ENCODE assay signal across 7 cellular contexts in genomic region chr15:82999905-83000671, GRCh38. TPM values are rescaled to one million over a fixed set of nuclear protein-coding genes. Genes with fewer than 3 reads are reported as not detected.
DNase-seq lines count a peak whose midpoint lies in the region; ATAC-seq and TF ChIP-seq lines count a peak whose summit lies in the region.

No MANE protein-coding gene starts in this region.

- ATAC-seq in GM21367 (IDR thresholded peaks at IDR 0.05; ENCODE audit: unreplicated experiment) (peak; percentile 68), SK-N-SH treated with all-trans-retinoic acid at 6 μM for 48 hours (peak; percentile 93), left lobe of liver (peak; percentile 98)
- ATAC-seq in central memory CD8-positive, alpha-beta T cell (replicated peaks; ENCODE audit: extremely low read depth, poor library complexity, severe bottlenecking): peak; percentile 77

- H3K36me3 Mint-ChIP-seq in central memory CD8-positive, alpha-beta T cell (ENCODE audit: insufficient read depth): peaks cover under 1% of the 10 kb centered on the region

- H3K27ac ChIP-seq in KOPT-K1 (ENCODE audit: low read depth, low read length, poor library complexity, severe bottlenecking): peak overlapping the region; percentile 53

- no peaks in the 10 kb centered on the region for H3K27me3 Mint-ChIP-seq in central memory CD8-positive, alpha-beta T cell

- H3K9me3 ChIP-seq in KOPT-K1 (ENCODE audit: insufficient read depth, low read length, poor library complexity, severe bottlenecking): no peaks in the 10 kb centered on the region

- H3K36me3 ChIP-seq in KOPT-K1 (ENCODE audit: insufficient read depth, low read length): peaks cover under 1% of the 10 kb centered on the region; the same call in 1 of the 2 replicates

- H3K4me3 Mint-ChIP-seq in central memory CD8-positive, alpha-beta T cell: peak overlapping the region; percentile 69

- H3K9me3 Mint-ChIP-seq in central memory CD8-positive, alpha-beta T cell: no peaks in the 10 kb centered on the region

- H3K4me1 Mint-ChIP-seq in central memory CD8-positive, alpha-beta T cell: peaks cover 9% of the 10 kb centered on the region

- peak overlapping the region; percentile 42 for H3K27ac Mint-ChIP-seq in central memory CD8-positive, alpha-beta T cell (ENCODE audit: low read depth)

- DNase-seq in EL (peak; percentile 63), left lobe of liver (ENCODE audit: low spot score) (no peak), superior temporal gyrus (ENCODE audit: extremely low spot score) (peak; percentile 83)
- peak in 1 of 2 donors; percentile 27 for DNase-seq in central memory CD8-positive, alpha-beta T cell (ENCODE audit: low spot score in 2 of 2)

TF ChIP-seq in SK-N-SH treated with all-trans-retinoic acid at 6 μM for 48 hours, 23 proteins besides CTCF, POLR2A, EP300 and RAD21:
- TF ChIP-seq BACH2 (CRISPR knock-in tag; IDR thresholded peaks at IDR 0.05; ENCODE audit: borderline replicate concordance): no peak
- no peak for TF ChIP-seq ZNF70 (CRISPR knock-in tag; IDR thresholded peaks at IDR 0.05)
- TF ChIP-seq, protein P1, sequence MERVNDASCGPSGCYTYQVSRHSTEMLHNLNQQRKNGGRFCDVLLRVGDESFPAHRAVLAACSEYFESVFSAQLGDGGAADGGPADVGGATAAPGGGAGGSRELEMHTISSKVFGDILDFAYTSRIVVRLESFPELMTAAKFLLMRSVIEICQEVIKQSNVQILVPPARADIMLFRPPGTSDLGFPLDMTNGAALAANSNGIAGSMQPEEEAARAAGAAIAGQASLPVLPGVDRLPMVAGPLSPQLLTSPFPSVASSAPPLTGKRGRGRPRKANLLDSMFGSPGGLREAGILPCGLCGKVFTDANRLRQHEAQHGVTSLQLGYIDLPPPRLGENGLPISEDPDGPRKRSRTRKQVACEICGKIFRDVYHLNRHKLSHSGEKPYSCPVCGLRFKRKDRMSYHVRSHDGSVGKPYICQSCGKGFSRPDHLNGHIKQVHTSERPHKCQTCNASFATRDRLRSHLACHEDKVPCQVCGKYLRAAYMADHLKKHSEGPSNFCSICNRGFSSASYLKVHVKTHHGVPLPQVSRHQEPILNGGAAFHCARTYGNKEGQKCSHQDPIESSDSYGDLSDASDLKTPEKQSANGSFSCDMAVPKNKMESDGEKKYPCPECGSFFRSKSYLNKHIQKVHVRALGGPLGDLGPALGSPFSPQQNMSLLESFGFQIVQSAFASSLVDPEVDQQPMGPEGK (CRISPR knock-in tag; IDR thresholded peaks at IDR 0.05; ENCODE audit: borderline replicate concordance): no peak
- TF ChIP-seq ISL1 (CRISPR knock-in tag; IDR thresholded peaks at IDR 0.05): no peak
- TF ChIP-seq ARNTL (CRISPR knock-in tag; IDR thresholded peaks at IDR 0.05; ENCODE audit: borderline replicate concordance, low read depth): no peak
- no peak for TF ChIP-seq SNAI2 (CRISPR knock-in tag; IDR thresholded peaks at IDR 0.05)
- no peak for TF ChIP-seq CSRNP3 (CRISPR knock-in tag; IDR thresholded peaks at IDR 0.05)
- TF ChIP-seq TCF4 (CRISPR knock-in tag; IDR thresholded peaks at IDR 0.05; ENCODE audit: borderline replicate concordance): no peak
- TF ChIP-seq, protein P2, sequence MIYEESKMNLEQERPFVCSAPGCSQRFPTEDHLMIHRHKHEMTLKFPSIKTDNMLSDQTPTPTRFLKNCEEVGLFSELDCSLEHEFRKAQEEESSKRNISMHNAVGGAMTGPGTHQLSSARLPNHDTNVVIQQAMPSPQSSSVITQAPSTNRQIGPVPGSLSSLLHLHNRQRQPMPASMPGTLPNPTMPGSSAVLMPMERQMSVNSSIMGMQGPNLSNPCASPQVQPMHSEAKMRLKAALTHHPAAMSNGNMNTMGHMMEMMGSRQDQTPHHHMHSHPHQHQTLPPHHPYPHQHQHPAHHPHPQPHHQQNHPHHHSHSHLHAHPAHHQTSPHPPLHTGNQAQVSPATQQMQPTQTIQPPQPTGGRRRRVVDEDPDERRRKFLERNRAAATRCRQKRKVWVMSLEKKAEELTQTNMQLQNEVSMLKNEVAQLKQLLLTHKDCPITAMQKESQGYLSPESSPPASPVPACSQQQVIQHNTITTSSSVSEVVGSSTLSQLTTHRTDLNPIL (CRISPR knock-in tag; IDR thresholded peaks at IDR 0.05; ENCODE audit: low read depth): no peak
- no peak for TF ChIP-seq ESRRG (CRISPR knock-in tag; IDR thresholded peaks at IDR 0.05)
- TF ChIP-seq ZFP3 (CRISPR knock-in tag; IDR thresholded peaks at IDR 0.05): no peak
- no peak for TF ChIP-seq ZFP30 (CRISPR knock-in tag; IDR thresholded peaks at IDR 0.05)
- no peak for TF ChIP-seq POU6F1 (CRISPR knock-in tag; IDR thresholded peaks at IDR 0.05; ENCODE audit: borderline replicate concordance, low read depth)
- no peak for TF ChIP-seq TOX (CRISPR knock-in tag; IDR thresholded peaks at IDR 0.05; ENCODE audit: borderline replicate concordance)
- TF ChIP-seq ZNF565 (CRISPR knock-in tag; conservative IDR thresholded peaks at IDR 0.05; ENCODE audit: low read depth): no peak
- TF ChIP-seq CSDC2 (CRISPR knock-in tag; IDR thresholded peaks at IDR 0.05): no peak
- no peak for TF ChIP-seq OSR1 (CRISPR knock-in tag; IDR thresholded peaks at IDR 0.05)

RNA-seq across cellular contexts. Expression of gene C15orf40, which starts 11.4 kb away (rescaled TPM):
- 11.0 TPM for total RNA-seq in left lobe of liver

RNA-seq across cellular contexts. Expression of gene RAMAC, which starts 14.1 kb away (rescaled TPM):
- total RNA-seq in left lobe of liver: 9.6 TPM

RNA-seq across cellular contexts. Expression of gene HOMER2, which starts 47.6 kb away (rescaled TPM):
- 61.3 TPM for total RNA-seq in left lobe of liver
